In genomic region chr9:135502873-135503321, GRCh38 we compare ENCODE assay signal across 25 cellular contexts. TPM values are rescaled to one million over a fixed set of nuclear protein-coding genes. Genes with fewer than 3 reads are reported as not detected.
DNase-seq lines count a peak whose midpoint lies in the region; ATAC-seq and TF ChIP-seq lines count a peak whose summit lies in the region.
"Had no signal": no experiment of that assay in that cellular context is flagged by ENCODE, and none has a peak within 500 bp of the region (broad histone marks: within the 10 kb centered on the region; RNA-seq: fewer than 3 reads in every experiment).

No MANE protein-coding gene starts in this region.

- H3K27ac Mint-ChIP-seq in WTC11 (peak overlapping the region; percentile 36; the same call in 1 of the 2 replicates), immature natural killer cell (no peak overlapping the region)
- peak overlapping the region; percentile 45 for H3K27ac Mint-ChIP-seq in stimulated activated effector memory CD8-positive, alpha-beta T cell treated with anti-CD3 and anti-CD28 coated beads, Interleukin-12 subunit alpha, Interleukin-12 subunit beta, amount 100 ng/mL, for 72 hours
- H3K27ac Mint-ChIP-seq: memory B cell; T-helper 1 cell treated with Interleukin-12 subunit alpha and Interleukin-12 subunit beta and Interleukin-4 antibody, amounts not matched to agents 30 μg/mL and 1 μg/mL, for 36 hours had no signal

- no peak for TF ChIP-seq CTCF in WTC11 (IDR thresholded peaks at IDR 0.05)

- H3K9me3 ChIP-seq in right cardiac atrium (ENCODE audit: control insufficient read depth, low read length) = no peaks in the 10 kb centered on the region
- H3K9me3 ChIP-seq: neutrophil had no signal

- ATAC-seq in right cardiac atrium (no peak), Right ventricle myocardium inferior (no peak), WTC11 (no peak), HG03342 (IDR thresholded peaks at IDR 0.05; ENCODE audit: unreplicated experiment) (no peak), GM18517 (IDR thresholded peaks at IDR 0.05; ENCODE audit: unreplicated experiment) (no peak)
- ATAC-seq in stimulated activated effector memory CD8-positive, alpha-beta T cell treated with anti-CD3 and anti-CD28 coated beads, Interleukin-12 subunit alpha, Interleukin-12 subunit beta, amount 100 ng/mL, for 72 hours = no peak

- H3K9me3 Mint-ChIP-seq in WTC11 = no peaks in the 10 kb centered on the region
- H3K9me3 Mint-ChIP-seq in immature natural killer cell = peaks cover 0 to 1% (median 0%) of the 10 kb centered on the region in 6 donors
- no peaks in the 10 kb centered on the region for H3K9me3 Mint-ChIP-seq in stimulated activated effector memory CD8-positive, alpha-beta T cell treated with anti-CD3 and anti-CD28 coated beads, Interleukin-12 subunit alpha, Interleukin-12 subunit beta, amount 100 ng/mL, for 72 hours
- H3K9me3 Mint-ChIP-seq: memory B cell; T-helper 1 cell treated with Interleukin-12 subunit alpha and Interleukin-12 subunit beta and Interleukin-4 antibody, amounts not matched to agents 30 μg/mL and 1 μg/mL, for 36 hours had no signal

- DNase-seq in right cardiac atrium = peak in 2 of 3 donors; percentile 20 to 65
- no peak for DNase-seq in Right ventricle myocardium inferior (ENCODE audit: missing footprints)
- no peak for DNase-seq in WTC11 (ENCODE audit: low spot score)
- DNase-seq in immature natural killer cell = no peak
- DNase-seq in stimulated activated effector memory CD8-positive, alpha-beta T cell treated with anti-CD3 and anti-CD28 coated beads, Interleukin-12 subunit alpha, Interleukin-12 subunit beta, amount 100 ng/mL, for 72 hours (ENCODE audit: low spot score in 2 of 2) = no peak
- DNase-seq in Kasumi-1 (lab: John Stamatoyannopoulos, UW) = no peak
- DNase-seq: activated CD4-positive, CD25-positive, alpha-beta regulatory T cell treated with anti-CD3 and anti-CD28 coated beads, Interleukin-2, amount 50 U/mL, for 72 hours; activated T-cell treated with anti-CD3 and anti-CD28 coated beads, Interleukin-2, amount 50 U/mL, for 1 hour; anterior cingulate cortex; Calu3; NCI-H1694; NCI-H446; stimulated activated CD4-positive, alpha-beta T cell treated with anti-CD3 and anti-CD28 coated beads, Interleukin-2, amount 100 ng/mL, for 48 hours had no signal

- no peaks in the 10 kb centered on the region for H3K27me3 ChIP-seq in right cardiac atrium (ENCODE audit: control insufficient read depth, insufficient read depth)

- no peaks in the 10 kb centered on the region for H3K27me3 Mint-ChIP-seq in WTC11 (ENCODE audit: low read depth)
- H3K27me3 Mint-ChIP-seq in immature natural killer cell (ENCODE audit: low read depth in 3 of 3) = peaks cover 0 to 6% (median 2%) of the 10 kb centered on the region in 3 donors
- H3K27me3 Mint-ChIP-seq: memory B cell had no signal

- CTCF ChIA-PET in WTC11 (lab: Charles Lee) = no interaction called here

- peaks cover 13% of the 10 kb centered on the region for H3K4me1 Mint-ChIP-seq in WTC11
- peaks cover 20 to 25% of the 10 kb centered on the region in 2 donors for H3K4me1 Mint-ChIP-seq in immature natural killer cell
- H3K4me1 Mint-ChIP-seq in stimulated activated effector memory CD8-positive, alpha-beta T cell treated with anti-CD3 and anti-CD28 coated beads, Interleukin-12 subunit alpha, Interleukin-12 subunit beta, amount 100 ng/mL, for 72 hours = peaks cover 40% of the 10 kb centered on the region

- POLR2A ChIA-PET in WTC11 (lab: Charles Lee) = no interaction called here

- intact Hi-C loops in right cardiac atrium (cut with DNase I) = no loop called here
- intact Hi-C loops in Right ventricle myocardium inferior (cut with DNase I) = no loop called here

- peaks cover 21% of the 10 kb centered on the region for H3K36me3 Mint-ChIP-seq in WTC11
- H3K36me3 Mint-ChIP-seq in immature natural killer cell = peaks cover 0 to 4% (median 0%) of the 10 kb centered on the region in 3 donors
- H3K36me3 Mint-ChIP-seq in stimulated activated effector memory CD8-positive, alpha-beta T cell treated with anti-CD3 and anti-CD28 coated beads, Interleukin-12 subunit alpha, Interleukin-12 subunit beta, amount 100 ng/mL, for 72 hours = peaks cover 49% of the 10 kb centered on the region

- H3K4me3 Mint-ChIP-seq in WTC11 = peak overlapping the region; percentile 80; the same call in 1 of the 2 replicates
- H3K4me3 Mint-ChIP-seq in immature natural killer cell = peak overlapping the region in 4 of 5 donors; percentile 9 to 92 (median 50)
- peak overlapping the region; percentile 89 for H3K4me3 Mint-ChIP-seq in stimulated activated effector memory CD8-positive, alpha-beta T cell treated with anti-CD3 and anti-CD28 coated beads, Interleukin-12 subunit alpha, Interleukin-12 subunit beta, amount 100 ng/mL, for 72 hours
- H3K4me3 Mint-ChIP-seq: memory B cell had no signal

- no peak overlapping the region for H3K27ac ChIP-seq in right cardiac atrium (ENCODE audit: low read length)
- H3K27ac ChIP-seq: epithelial cell of prostate, neutrophil had no signal

- no peak overlapping the region for H3K4me3 ChIP-seq in right cardiac atrium (ENCODE audit: low read length)

- WGBS in right cardiac atrium = 88% methylated on average over 16 of the region's 16 CpGs

- no peaks in the 10 kb centered on the region for H3K4me1 ChIP-seq in right cardiac atrium (ENCODE audit: control insufficient read depth, insufficient read depth, low read length)

TF ChIP-seq in WTC11, 78 proteins besides CTCF, POLR2A, EP300 and RAD21:
- no peak for TF ChIP-seq MXD4 (CRISPR knock-in tag; IDR thresholded peaks at IDR 0.05; ENCODE audit: borderline replicate concordance)
- TF ChIP-seq ZBTB21 (CRISPR knock-in tag; IDR thresholded peaks at IDR 0.05; ENCODE audit: borderline replicate concordance) = no peak
TF ChIP-seq in WTC11: peak in this region for 0.

RNA-seq across cellular contexts. Expression of gene MRPS2, which starts 2.4 kb away (rescaled TPM):
- total RNA-seq in right cardiac atrium = 10 to 100 TPM; 27.1 to 39.5 (median 37.8) TPM
- polyA plus RNA-seq in right cardiac atrium = 48.9 TPM
- 43.3 TPM for total RNA-seq in Right ventricle myocardium inferior
- total RNA-seq in WTC11 (2021) = 74.2 to 78.0 TPM (median 77.6 TPM) in 3 replicates
- 10 to 100 TPM; 28.6 to 53.4 (median 32.9) TPM for polyA plus RNA-seq in immature natural killer cell

RNA-seq across cellular contexts. Expression of gene LCN1, which starts 18.3 kb away (rescaled TPM):
- total RNA-seq in right cardiac atrium = 1 to 10 TPM in 1 of 4 donors, under 1 TPM in 1, not detected in 2; 0.42 to 4.0 TPM
- polyA plus RNA-seq in right cardiac atrium = not detected
- not detected for total RNA-seq in Right ventricle myocardium inferior
- not detected in 3 replicates for total RNA-seq in WTC11 (2021)
- polyA plus RNA-seq in immature natural killer cell = not detected
- total RNA-seq: Calu3, frontal cortex, G401, H1, HT1080, M059J, temporal lobe had no signal
- polyA plus RNA-seq: H1 had no signal

RNA-seq across cellular contexts. Expression of gene PPP1R26, which starts 23.3 kb away (rescaled TPM):
- total RNA-seq in right cardiac atrium (10 to 100 TPM; 15.7 to 23.8 (median 20.0) TPM), Right ventricle myocardium inferior (18.5 TPM), WTC11 (2021) (36.2 to 44.4 TPM (median 37.4 TPM) in 3 replicates)
- polyA plus RNA-seq in right cardiac atrium (14.5 TPM), immature natural killer cell (1 to 10 TPM in 1 of 3 donors, under 1 TPM in 2; 0.29 to 1.2 (median 0.39) TPM)

RNA-seq across cellular contexts. Expression of gene OBP2A, which starts 43.0 kb away (rescaled TPM):
- total RNA-seq in right cardiac atrium = not detected
- not detected for polyA plus RNA-seq in right cardiac atrium
- not detected for total RNA-seq in Right ventricle myocardium inferior
- not detected in 3 replicates for total RNA-seq in WTC11 (2021)
- polyA plus RNA-seq in immature natural killer cell = not detected
- total RNA-seq: Calu3, frontal cortex, G401, H1, M059J, temporal lobe had no signal
- polyA plus RNA-seq: H1 had no signal

RNA-seq across cellular contexts. Expression of gene PAEP, which starts 58.7 kb away (rescaled TPM):
- total RNA-seq in right cardiac atrium = not detected
- polyA plus RNA-seq in right cardiac atrium = not detected
- total RNA-seq in Right ventricle myocardium inferior = not detected
- not detected in 3 replicates for total RNA-seq in WTC11 (2021)
- not detected for polyA plus RNA-seq in immature natural killer cell
- total RNA-seq: frontal cortex, G401, H1, M059J, temporal lobe had no signal
- polyA plus RNA-seq: H1 had no signal

Comparison
In these comparisons a context has a peak if more than half of its experiments do, and no peak if none do; other contexts are left out.
1. DNase-seq: peak in right cardiac atrium (2 of 3); none in Right ventricle myocardium inferior (single experiment), WTC11 (single experiment), immature natural killer cell (0 of 3), stimulated activated effector memory CD8-positive, alpha-beta T cell treated with anti-CD3 and anti-CD28 coated beads, Interleukin-12 subunit alpha, Interleukin-12 subunit beta, amount 100 ng/mL, for 72 hours (0 of 2) and Kasumi-1 (0 of 2).
2. H3K27ac Mint-ChIP-seq: peak in WTC11 (single experiment) and stimulated activated effector memory CD8-positive, alpha-beta T cell treated with anti-CD3 and anti-CD28 coated beads, Interleukin-12 subunit alpha, Interleukin-12 subunit beta, amount 100 ng/mL, for 72 hours (single experiment); none in immature natural killer cell (0 of 6).
3. Peak in every context shown above with its lines, with median percentiles within 50 percentile points of each other: H3K4me3 Mint-ChIP-seq.